25 cellular contexts compared by ENCODE assay signal in genomic region chr16:16197966-16198365, GRCh38. TPM values are rescaled to one million over a fixed set of nuclear protein-coding genes. Genes with fewer than 3 reads are reported as not detected.
DNase-seq lines count a peak whose midpoint lies in the region; FAIRE-seq and TF ChIP-seq lines count a peak whose summit lies in the region.
"Had no signal": no experiment of that assay in that cellular context is flagged by ENCODE, and none has a peak within 500 bp of the region (broad histone marks: within the 10 kb centered on the region; RNA-seq: fewer than 3 reads in every experiment).

No MANE protein-coding gene starts in this region.

- no peak overlapping the region for H3K27ac ChIP-seq in BLaER1 treated with 17β-estradiol and CSF1 and Interleukin-3, amounts not matched to agents 10 nM and 100 nM
- H3K27ac ChIP-seq in DOHH2 (ENCODE audit: low read depth, low read length) (no peak overlapping the region), endodermal cell (ENCODE audit: low read depth, low read length) (no peak overlapping the region), mesenchymal stem cell (ENCODE audit: low read length, poor library complexity, severe bottlenecking) (no peak overlapping the region)
- H3K27ac ChIP-seq: BLaER1, C4-2B had no signal

- no peak overlapping the region for H4K8ac ChIP-seq in mesenchymal stem cell (ENCODE audit: low read length)

- H3F3A ChIP-seq in DOHH2 (ENCODE audit: control insufficient read depth, insufficient read depth): no peaks in the 10 kb centered on the region; the same call in 1 of the 2 replicates

- TF ChIP-seq CTCF in DOHH2 (IDR thresholded peaks at IDR 0.05; ENCODE audit: low read depth, low read length, poor library complexity, severe bottlenecking) (no peak), endodermal cell (conservative IDR thresholded peaks at IDR 0.05) (no peak)

- H2BK120ac ChIP-seq in mesenchymal stem cell (ENCODE audit: low read depth, low read length): no peak overlapping the region

- no peak overlapping the region for H3K27ac Mint-ChIP-seq in endodermal cell
- H3K27ac Mint-ChIP-seq: CD4-positive, alpha-beta T cell; CD8-positive, alpha-beta T cell had no signal

- no peaks in the 10 kb centered on the region for H3K79me1 ChIP-seq in mesenchymal stem cell (replicated peaks; ENCODE audit: low read length, poor library complexity, severe bottlenecking)

- H3K4me1 Mint-ChIP-seq in endodermal cell: peaks cover 3% of the 10 kb centered on the region

- no peak overlapping the region for H3K4me3 ChIP-seq in BLaER1 treated with 17β-estradiol and CSF1 and Interleukin-3, amounts not matched to agents 10 nM and 100 nM
- H3K4me3 ChIP-seq in DOHH2 (ENCODE audit: low read length) (no peak overlapping the region), endodermal cell (ENCODE audit: low read length) (no peak overlapping the region), mesenchymal stem cell (ENCODE audit: insufficient read depth in 1 of 2, low read depth in 1 of 2, low read length in 2 of 2) (no peak overlapping the region)
- H3K4me3 ChIP-seq: BLaER1 had no signal

- H3K4ac ChIP-seq in mesenchymal stem cell (ENCODE audit: low read depth in 1 of 2, low read length in 2 of 2): no peak overlapping the region

- TF ChIP-seq POLR2A in H54 (IDR thresholded peaks at IDR 0.05; ENCODE audit: low read depth, low read length): no peak

- H3K14ac ChIP-seq in mesenchymal stem cell (ENCODE audit: low read length in 2 of 2): no peak overlapping the region

- H3K9me2 ChIP-seq in DOHH2 (replicated peaks; ENCODE audit: control insufficient read depth, low read length): no peaks in the 10 kb centered on the region

- no peaks in the 10 kb centered on the region for H3K79me2 ChIP-seq in DOHH2 (ENCODE audit: control insufficient read depth, low read length)

- no peak overlapping the region for H3K23ac ChIP-seq in mesenchymal stem cell (ENCODE audit: low read length in 2 of 2)

- no peaks in the 10 kb centered on the region for H3K9me3 ChIP-seq in BLaER1 treated with 17β-estradiol and CSF1 and Interleukin-3, amounts not matched to agents 10 nM and 100 nM (replicated peaks in 1 of 11)
- no peaks in the 10 kb centered on the region for H3K9me3 ChIP-seq in DOHH2 (ENCODE audit: control insufficient read depth, insufficient read depth, low read length)
- H3K9me3 ChIP-seq in endodermal cell (ENCODE audit: control insufficient read depth, low read length): no peaks in the 10 kb centered on the region
- no peaks in the 10 kb centered on the region for H3K9me3 ChIP-seq in mesenchymal stem cell (ENCODE audit: control insufficient read depth, low read length)
- H3K9me3 ChIP-seq: BE2C, BLaER1, Caco-2 had no signal

- H3K18ac ChIP-seq in mesenchymal stem cell (ENCODE audit: low read depth in 1 of 2, low read length in 2 of 2): no peak overlapping the region

- no peaks in the 10 kb centered on the region for H3K9me3 Mint-ChIP-seq in endodermal cell
- H3K9me3 Mint-ChIP-seq: CD4-positive, alpha-beta T cell; CD8-positive, alpha-beta T cell had no signal

- H2BK5ac ChIP-seq in mesenchymal stem cell (ENCODE audit: low read depth, low read length, poor library complexity, severe bottlenecking): no peak overlapping the region

- FAIRE-seq in H54 (lab: Jason Lieb, UNC): no peak
- FAIRE-seq: A204.1, D721Med, G401.6, GM12891, GM19239 had no signal

- no peak overlapping the region for H2AK5ac ChIP-seq in mesenchymal stem cell (ENCODE audit: low read length, severe bottlenecking)

- H3K9ac ChIP-seq in BLaER1 treated with 17β-estradiol and CSF1 and Interleukin-3, amounts not matched to agents 10 nM and 100 nM: no peak overlapping the region
- H3K9ac ChIP-seq in endodermal cell (ENCODE audit: extremely low read depth, low read length, poor library complexity, severe bottlenecking) (no peak overlapping the region), mesenchymal stem cell (ENCODE audit: low read length) (no peak overlapping the region)
- H3K9ac ChIP-seq: BLaER1 had no signal

- WGBS in endodermal cell (ENCODE audit: insufficient coverage in 1 of 2, insufficient read length in 1 of 2), 2 experiments: 86 to 100% methylated on average over 3 to 15 of the region's 17 CpGs
- 81% methylated on average over 15 of the region's 17 CpGs for WGBS in mesenchymal stem cell

- peak; percentile 50 for DNase-seq in endodermal cell
- no peak for DNase-seq in activated gamma-delta T cell treated with Interleukin-2 at 50 U/mL for 16 hours
- DNase-seq in mesenchymal stem cell: no peak
- DNase-seq in H54 (ENCODE audit: insufficient read length, low spot score): no peak
- DNase-seq: 8988T; ACHN; BE2C; Caco-2; Calu3; CD4-positive, alpha-beta T cell; CD8-positive, alpha-beta T cell; DMS53; DMS79; DND-41; GF-D8 had no signal

- H2AFZ ChIP-seq in mesenchymal stem cell (ENCODE audit: low read depth, low read length): no peak overlapping the region

- H4K91ac ChIP-seq in mesenchymal stem cell (ENCODE audit: low read length): no peak overlapping the region

- peak overlapping the region in 9 of 11 experiments; percentile 35 to 69 (median 58); a peak in 16 of 22 replicates for H3K4me2 ChIP-seq in BLaER1 treated with 17β-estradiol and CSF1 and Interleukin-3, amounts not matched to agents 10 nM and 100 nM
- H3K4me2 ChIP-seq in DOHH2 (ENCODE audit: low read length): 0 out of 2 replicates have a peak overlapping the region, but pooled peaks have one; percentile 34
- no peak overlapping the region for H3K4me2 ChIP-seq in mesenchymal stem cell (ENCODE audit: low read length, poor library complexity, severe bottlenecking)

- no peaks in the 10 kb centered on the region for H3K36me3 ChIP-seq in BLaER1 treated with 17β-estradiol and CSF1 and Interleukin-3, amounts not matched to agents 10 nM and 100 nM
- no peaks in the 10 kb centered on the region for H3K36me3 ChIP-seq in DOHH2 (ENCODE audit: control insufficient read depth, low read length)
- H3K36me3 ChIP-seq in endodermal cell (ENCODE audit: control insufficient read depth, insufficient read depth, low read length): no peaks in the 10 kb centered on the region
- H3K36me3 ChIP-seq in mesenchymal stem cell (ENCODE audit: control insufficient read depth in 1 of 2, insufficient read depth in 2 of 2, low read depth in 1 of 2, low read length in 2 of 2): peaks cover 0 to 3% of the 10 kb centered on the region in 2 experiments
- H3K36me3 ChIP-seq: BE2C, BLaER1 had no signal

- no peaks in the 10 kb centered on the region for H3K27me3 Mint-ChIP-seq in endodermal cell (ENCODE audit: insufficient read depth)

- H4K20me1 ChIP-seq in BLaER1 treated with 17β-estradiol and CSF1 and Interleukin-3, amounts not matched to agents 10 nM and 100 nM: no peaks in the 10 kb centered on the region
- H4K20me1 ChIP-seq in DOHH2 (ENCODE audit: control insufficient read depth, insufficient read depth, low read depth, low read length): no peaks in the 10 kb centered on the region
- H4K20me1 ChIP-seq: BLaER1 had no signal

- H3K27me3 ChIP-seq in BLaER1 treated with 17β-estradiol and CSF1 and Interleukin-3, amounts not matched to agents 10 nM and 100 nM: no peaks in the 10 kb centered on the region
- H3K27me3 ChIP-seq in DOHH2 (ENCODE audit: control insufficient read depth, low read length) (peaks cover 3% of the 10 kb centered on the region; the same call in 1 of the 2 replicates), endodermal cell (ENCODE audit: control insufficient read depth, insufficient read depth, low read length, poor library complexity, severe bottlenecking) (no peaks in the 10 kb centered on the region), mesenchymal stem cell (ENCODE audit: control insufficient read depth in 1 of 2, insufficient read depth in 1 of 2, low read length in 2 of 2) (peaks cover 0 to 26% of the 10 kb centered on the region in 2 experiments)
- H3K27me3 ChIP-seq: BE2C, BLaER1 had no signal

- peaks cover 18 to 46% (median 28%) of the 10 kb centered on the region in 10 experiments for H3K4me1 ChIP-seq in BLaER1 treated with 17β-estradiol and CSF1 and Interleukin-3, amounts not matched to agents 10 nM and 100 nM
- H3K4me1 ChIP-seq in DOHH2 (ENCODE audit: control insufficient read depth, low read length): peaks cover 20% of the 10 kb centered on the region
- H3K4me1 ChIP-seq in endodermal cell (ENCODE audit: control insufficient read depth, insufficient read depth, low read length): no peaks in the 10 kb centered on the region
- H3K4me1 ChIP-seq in mesenchymal stem cell (ENCODE audit: control insufficient read depth, insufficient read depth, low read depth, low read length): no peaks in the 10 kb centered on the region
- H3K4me1 ChIP-seq: BE2C, Caco-2 had no signal

- H3K4me3 Mint-ChIP-seq in endodermal cell: no peak overlapping the region
- H3K4me3 Mint-ChIP-seq: CD4-positive, alpha-beta T cell; CD8-positive, alpha-beta T cell had no signal

- no peak overlapping the region for H2BK12ac ChIP-seq in mesenchymal stem cell (ENCODE audit: low read length in 2 of 2)

- no peaks in the 10 kb centered on the region for H3K36me3 Mint-ChIP-seq in endodermal cell (ENCODE audit: low read depth)
- H3K36me3 Mint-ChIP-seq: CD8-positive, alpha-beta T cell had no signal

- H2BK15ac ChIP-seq in mesenchymal stem cell (ENCODE audit: low read depth, poor library complexity, severe bottlenecking): no peak overlapping the region

RNA-seq across cellular contexts. Expression of gene ABCC6, which starts 25.3 kb away (rescaled TPM):
- 1 to 10 TPM; 6.5 to 7.8 TPM for total RNA-seq in endodermal cell
- 4.4 TPM for polyA plus RNA-seq in endodermal cell (2013, experiment 1 of 2)
- polyA plus RNA-seq in endodermal cell (2013, experiment 2 of 2): 4.1 TPM
- 4.8 TPM for polyA plus RNA-seq in mesenchymal stem cell (2013, experiment 1 of 2)
- polyA plus RNA-seq in mesenchymal stem cell (2013, experiment 2 of 2): 4.8 TPM
- total RNA-seq: A673; CD4-positive, alpha-beta T cell; CD8-positive, alpha-beta T cell had no signal

RNA-seq across cellular contexts. Expression of gene NOMO3, which starts 34.4 kb away (rescaled TPM):
- total RNA-seq in endodermal cell: 10 to 100 TPM; 38.4 to 75.9 TPM
- 44.3 TPM for polyA plus RNA-seq in endodermal cell (2013, experiment 1 of 2)
- 44.3 TPM for polyA plus RNA-seq in endodermal cell (2013, experiment 2 of 2)
- 63.2 TPM for polyA plus RNA-seq in mesenchymal stem cell (2013, experiment 1 of 2)
- 64.8 TPM for polyA plus RNA-seq in mesenchymal stem cell (2013, experiment 2 of 2)
